In genomic region chr1:62790716-62791115, GRCh38 we compare ENCODE assay signal across 23 cellular contexts.
"Had no signal": no experiment of that assay in that cellular context is flagged by ENCODE, and none has a peak within 500 bp of the region (broad histone marks: within the 10 kb centered on the region; RNA-seq: fewer than 3 reads in every experiment).

No MANE protein-coding gene starts in this region.

- DNase-seq: cerebellar nuclear complex; colonic mucosa; dermis blood vessel endothelial cell; effector CD4-positive, alpha-beta T cell; endodermal cell; erythroblast; gastrocnemius medialis; glutamatergic neuron; immature natural killer cell; left colon; left ventricle myocardium superior; natural killer cell; right cardiac atrium; small intestine; stimulated activated CD4-positive, alpha-beta T cell treated with anti-CD3 and anti-CD28 coated beads, Interleukin-12 subunit alpha, Interleukin-12 subunit beta, amount 100 ng/mL, for 4 hours; stimulated activated naive CD4-positive, alpha-beta T cell; stomach; tibial artery; upper lobe of left lung; uterus had no signal

- FAIRE-seq: endothelial cell of umbilical vein, keratinocyte had no signal

- H3K27ac ChIP-seq: colonic mucosa, gastrocnemius medialis, stomach, suprapubic skin, tibial artery, upper lobe of left lung, uterus had no signal
